26 cellular contexts compared by ENCODE assay signal in genomic region chr2:62795341-62795740, GRCh38.
"Had no signal": no experiment of that assay in that cellular context is flagged by ENCODE, and none has a peak within 500 bp of the region (broad histone marks: within the 10 kb centered on the region; RNA-seq: fewer than 3 reads in every experiment).

No MANE protein-coding gene starts in this region.

- H3K4me3 Mint-ChIP-seq: dendritic cell treated with granulocyte-macrophage colony-stimulating factor and Interleukin-4, amounts not matched to agents 40 ng/mL and 50 ng/mL, for 4 days; immature natural killer cell; memory B cell; naive thymus-derived CD4-positive, alpha-beta T cell; nephron; neural progenitor cell; stimulated activated effector memory CD8-positive, alpha-beta T cell treated with anti-CD3 and anti-CD28 coated beads, Interleukin-12 subunit alpha, Interleukin-12 subunit beta, amount 100 ng/mL, for 72 hours; type B pancreatic cell had no signal

- ATAC-seq: heart right ventricle; left ventricle myocardium superior; naive thymus-derived CD4-positive, alpha-beta T cell; stimulated activated effector memory CD8-positive, alpha-beta T cell treated with anti-CD3 and anti-CD28 coated beads, Interleukin-12 subunit alpha, Interleukin-12 subunit beta, amount 100 ng/mL, for 72 hours had no signal

- H3K36me3 Mint-ChIP-seq: immature natural killer cell; stimulated activated effector memory CD8-positive, alpha-beta T cell treated with anti-CD3 and anti-CD28 coated beads, Interleukin-12 subunit alpha, Interleukin-12 subunit beta, amount 100 ng/mL, for 72 hours had no signal

- H3K9me3 ChIP-seq: colonic mucosa, esophagus squamous epithelium, heart right ventricle, lower lobe of right lung, prostate gland, right atrium auricular region, sigmoid colon, stomach, tibial artery had no signal

- H3K27me3 Mint-ChIP-seq: dendritic cell treated with granulocyte-macrophage colony-stimulating factor and Interleukin-4, amounts not matched to agents 40 ng/mL and 50 ng/mL, for 4 days; memory B cell; type B pancreatic cell had no signal

- H3K27ac ChIP-seq: colonic mucosa, esophagus squamous epithelium, heart right ventricle, lower lobe of right lung, neural progenitor cell, prostate gland, right atrium auricular region, sigmoid colon, stomach, tibial artery had no signal

- H3K4me2 ChIP-seq: neural progenitor cell had no signal

- DNase-seq: colonic mucosa; effector CD8-positive, alpha-beta T cell; erythroblast; esophagus squamous epithelium; glutamatergic neuron; heart right ventricle; hypothalamus; immature natural killer cell; islet precursor cell; left ventricle myocardium superior; lower lobe of right lung; naive thymus-derived CD4-positive, alpha-beta T cell; sigmoid colon; stimulated activated CD4-positive, alpha-beta T cell treated with anti-CD3 and anti-CD28 coated beads, Interleukin-2, amount 100 ng/mL, for 24 hours; stimulated activated CD4-positive, alpha-beta T cell treated with anti-CD3 and anti-CD28 coated beads, Interleukin-4, amount 100 ng/mL, for 24 hours; stimulated activated naive CD4-positive, alpha-beta T cell treated with Interleukin-2 at 50 U/mL for 16 hours; stomach; tibial artery had no signal

- H3K9me3 Mint-ChIP-seq: dendritic cell treated with granulocyte-macrophage colony-stimulating factor and Interleukin-4, amounts not matched to agents 40 ng/mL and 50 ng/mL, for 4 days; immature natural killer cell; memory B cell; naive thymus-derived CD4-positive, alpha-beta T cell; nephron; neural progenitor cell; stimulated activated effector memory CD8-positive, alpha-beta T cell treated with anti-CD3 and anti-CD28 coated beads, Interleukin-12 subunit alpha, Interleukin-12 subunit beta, amount 100 ng/mL, for 72 hours; type B pancreatic cell had no signal

- H3K27me3 ChIP-seq: colonic mucosa, esophagus squamous epithelium, heart right ventricle, neural progenitor cell, right atrium auricular region, sigmoid colon, stomach, tibial artery had no signal

- H3K36me3 ChIP-seq: colonic mucosa, esophagus squamous epithelium, heart right ventricle, lower lobe of right lung, neural progenitor cell, prostate gland, right atrium auricular region, sigmoid colon, stomach, tibial artery had no signal

- H3K27ac Mint-ChIP-seq: dendritic cell treated with granulocyte-macrophage colony-stimulating factor and Interleukin-4, amounts not matched to agents 40 ng/mL and 50 ng/mL, for 4 days; immature natural killer cell; memory B cell; naive thymus-derived CD4-positive, alpha-beta T cell; neural progenitor cell; stimulated activated effector memory CD8-positive, alpha-beta T cell treated with anti-CD3 and anti-CD28 coated beads, Interleukin-12 subunit alpha, Interleukin-12 subunit beta, amount 100 ng/mL, for 72 hours; type B pancreatic cell had no signal

- H3K4me3 ChIP-seq: colonic mucosa, esophagus squamous epithelium, heart right ventricle, lower lobe of right lung, neural progenitor cell, prostate gland, right atrium auricular region, sigmoid colon, stomach, tibial artery had no signal

- H3K4me1 ChIP-seq: colonic mucosa, neural progenitor cell, prostate gland, right atrium auricular region had no signal
